21 cellular contexts compared by ENCODE assay signal in genomic region chrX:113399501-113400192, GRCh38.
DNase-seq lines count a peak whose midpoint lies in the region; ATAC-seq and TF ChIP-seq lines count a peak whose summit lies in the region.
"Had no signal": no experiment of that assay in that cellular context is flagged by ENCODE, and none has a peak within 500 bp of the region (broad histone marks: within the 10 kb centered on the region; RNA-seq: fewer than 3 reads in every experiment).

No MANE protein-coding gene starts in this region.

- H3K27ac Mint-ChIP-seq in CD8-positive, alpha-beta T cell: no peak overlapping the region
- H3K27ac Mint-ChIP-seq: activated CD8-positive, alpha-beta T cell treated with anti-CD3 and anti-CD28 coated beads, Interleukin-2, amount 10 ng/mL, durations not matched to agents 7 days and 5 days; natural killer cell had no signal

- peak overlapping the region; percentile 52; the same call in 1 of the 2 replicates for H3K27ac ChIP-seq in HCT116 (ENCODE audit: low read depth, low read length)
- H3K27ac ChIP-seq in CD8-positive, alpha-beta T cell (ENCODE audit: low read depth, low read length): no peak overlapping the region
- H3K27ac ChIP-seq: adrenal gland, thoracic aorta, VCaP had no signal

- TF ChIP-seq CTCF in HCT116 (IDR thresholded peaks at IDR 0.05 in 2 of 3, conservative IDR thresholded peaks at IDR 0.05 in 1 of 3; ENCODE audit: borderline replicate concordance in 1 of 3, insufficient read depth in 1 of 3, low read depth in 2 of 3, low read length in 2 of 3) (no peak), cardiac fibroblast (IDR thresholded peaks at IDR 0.05; ENCODE audit: low read depth, low read length) (no peak), kidney epithelial cell (IDR thresholded peaks at IDR 0.05; ENCODE audit: insufficient read depth, low read length, poor library complexity, severe bottlenecking) (no peak)
- TF ChIP-seq CTCF in CD8-positive, alpha-beta T cell (IDR thresholded peaks at IDR 0.05): no peak

- no peak for TF ChIP-seq POLR2A in HCT116 (IDR thresholded peaks at IDR 0.05; ENCODE audit: borderline replicate concordance, extremely low read depth, insufficient read depth, insufficient read length)

- no peaks in the 10 kb centered on the region for H3K9me3 ChIP-seq in HCT116 (ENCODE audit: control insufficient read depth in 1 of 2, insufficient read depth in 1 of 2, low read depth in 1 of 2, low read length in 2 of 2)
- H3K9me3 ChIP-seq in CD8-positive, alpha-beta T cell (ENCODE audit: low read length): no peaks in the 10 kb centered on the region
- H3K9me3 ChIP-seq: adrenal gland, thoracic aorta had no signal

- BruUV-seq in HCT116 (replicated peaks; lab: Mats Ljungman, UMichigan): no TSS peak

- H3K79me2 ChIP-seq in HCT116 (ENCODE audit: insufficient read depth, low read length): no peaks in the 10 kb centered on the region

- H3K4me3 ChIP-seq in HCT116 (replicated peaks in 1 of 2; ENCODE audit: low read depth in 1 of 2, low read length in 2 of 2) (peak overlapping the region in 1 of 2 experiments; percentile 25; a peak in 2 of 4 replicates), cardiac fibroblast (replicated peaks in 1 of 2; ENCODE audit: low read depth in 2 of 2, low read length in 2 of 2) (no peak overlapping the region), kidney epithelial cell (ENCODE audit: low read depth, low read length) (no peak overlapping the region)
- H3K4me3 ChIP-seq in CD8-positive, alpha-beta T cell (ENCODE audit: low read depth, low read length): no peak overlapping the region
- H3K4me3 ChIP-seq: adrenal gland, thoracic aorta had no signal

- H3K4me1 ChIP-seq in HCT116 (ENCODE audit: control insufficient read depth in 1 of 2, insufficient read depth in 2 of 2, low read length in 2 of 2): peaks cover 12 to 18% of the 10 kb centered on the region in 2 experiments
- H3K4me1 ChIP-seq in CD8-positive, alpha-beta T cell (ENCODE audit: insufficient read depth, low read length): no peaks in the 10 kb centered on the region
- H3K4me1 ChIP-seq: adrenal gland had no signal

- no peaks in the 10 kb centered on the region for H3K36me3 ChIP-seq in HCT116 (ENCODE audit: control insufficient read depth in 1 of 2, insufficient read depth in 2 of 2, low read length in 2 of 2)
- no peaks in the 10 kb centered on the region for H3K36me3 ChIP-seq in kidney epithelial cell (ENCODE audit: control insufficient read depth, insufficient read depth, low read length)
- H3K36me3 ChIP-seq in CD8-positive, alpha-beta T cell (ENCODE audit: insufficient read depth, low read length): no peaks in the 10 kb centered on the region
- H3K36me3 ChIP-seq: adrenal gland, thoracic aorta had no signal

- H3K9me3 Mint-ChIP-seq in CD8-positive, alpha-beta T cell: no peaks in the 10 kb centered on the region

- no peaks in the 10 kb centered on the region for H3K9me2 ChIP-seq in HCT116 (ENCODE audit: insufficient read depth)

- no peaks in the 10 kb centered on the region for H3K36me3 Mint-ChIP-seq in CD8-positive, alpha-beta T cell
- H3K36me3 Mint-ChIP-seq: natural killer cell had no signal

- intact Hi-C loops in HCT116 (cut with micrococcal nuclease): loop anchor here (10.0 kb wide), 1 partner anchor 345 kb away; no protein-coding TSS in a partner anchor
- intact Hi-C loops in CD8-positive, alpha-beta T cell (cut with DNase I, micrococcal nuclease): no loop called here

- H3K4me3 Mint-ChIP-seq in CD8-positive, alpha-beta T cell: no peak overlapping the region
- H3K4me3 Mint-ChIP-seq: activated CD8-positive, alpha-beta T cell treated with anti-CD3 and anti-CD28 coated beads, Interleukin-2, amount 10 ng/mL, durations not matched to agents 7 days and 5 days; natural killer cell had no signal

- RAD21 ChIA-PET in HCT116 (lab: Charles Lee; ENCODE audit: low non-redundant PET in 1 of 2, low total read pairs in 2 of 2, uncharacterized antibody in 2 of 2, unreplicated experiment in 2 of 2): no interaction called here

- TF ChIP-seq RAD21 in HCT116 (IDR thresholded peaks at IDR 0.05; ENCODE audit: low read depth): no peak

- peak overlapping the region; percentile 56 for H3K4me2 ChIP-seq in HCT116 (ENCODE audit: low read length)

- H2AFZ ChIP-seq in HCT116 (ENCODE audit: low read depth, low read length, poor library complexity, severe bottlenecking): peak overlapping the region; percentile 11

- CTCF ChIA-PET in HCT116 (lab: Charles Lee): no interaction called here
- CTCF ChIA-PET in CD8-positive, alpha-beta T cell (lab: Charles Lee): no interaction called here

- no peak overlapping the region for H3K9ac ChIP-seq in HCT116 (ENCODE audit: low read length)

- H3K27me3 ChIP-seq in HCT116 (ENCODE audit: insufficient read depth, low read length) (no peaks in the 10 kb centered on the region), kidney epithelial cell (ENCODE audit: control insufficient read depth, insufficient read depth, low read length) (no peaks in the 10 kb centered on the region)
- no peaks in the 10 kb centered on the region for H3K27me3 ChIP-seq in CD8-positive, alpha-beta T cell (ENCODE audit: insufficient read depth, low read length)
- H3K27me3 ChIP-seq: adrenal gland had no signal

- peak; percentile 11 for DNase-seq in AG08395 (ENCODE audit: low spot score)
- peak; percentile 3 for DNase-seq in HCT116 (ENCODE audit: low read depth, low spot score)
- DNase-seq in cardiac fibroblast (ENCODE audit: low read depth in 2 of 2): peak; percentile 16 to 32
- peak; percentile 23 for DNase-seq in kidney epithelial cell (ENCODE audit: low read depth)
- no peak for DNase-seq in CD8-positive, alpha-beta T cell
- DNase-seq in glomerular visceral epithelial cell (ENCODE audit: extremely low spot score): no peak
- DNase-seq: activated CD8-positive, alpha-beta T cell treated with anti-CD3 and anti-CD28 coated beads, Interleukin-2, amount 10 ng/mL, durations not matched to agents 7 days and 5 days; adrenal gland; AML-193; DMS 273 treated with DMSO at 0.1 percent for 48 hours; hippocampal formation; left ventricle myocardium superior; natural killer cell; NCI-H187; NCI-H524; stimulated activated CD4-positive, alpha-beta T cell treated with anti-CD3 and anti-CD28 coated beads, Interleukin-4, amount 100 ng/mL, for 1 hour had no signal

- H3K4me1 Mint-ChIP-seq in CD8-positive, alpha-beta T cell (ENCODE audit: low read depth): no peaks in the 10 kb centered on the region
- H3K4me1 Mint-ChIP-seq: natural killer cell had no signal

- ATAC-seq in HCT116: peak; percentile 64
- no peak for ATAC-seq in CD8-positive, alpha-beta T cell
- ATAC-seq in GM21360 (IDR thresholded peaks at IDR 0.05; ENCODE audit: unreplicated experiment): no peak
- ATAC-seq in GM19324 (IDR thresholded peaks at IDR 0.05; ENCODE audit: low FRiP score, unreplicated experiment): no peak
- ATAC-seq: activated CD8-positive, alpha-beta T cell treated with anti-CD3 and anti-CD28 coated beads, Interleukin-2, amount 10 ng/mL, durations not matched to agents 7 days and 5 days; left ventricle myocardium superior; natural killer cell; sciatic nerve had no signal

- POLR2A ChIA-PET in HCT116 (lab: Charles Lee): no interaction called here
- POLR2A ChIA-PET in CD8-positive, alpha-beta T cell (lab: Charles Lee): no interaction called here

- no peaks in the 10 kb centered on the region for H3K27me3 Mint-ChIP-seq in CD8-positive, alpha-beta T cell (ENCODE audit: low read depth)

- H4K20me1 ChIP-seq in HCT116 (ENCODE audit: insufficient read depth): no peaks in the 10 kb centered on the region

TF ChIP-seq in HCT116, 20 proteins besides CTCF, POLR2A, EP300 and RAD21:
- peak; percentile 57 for TF ChIP-seq TCF7L2 (IDR thresholded peaks at IDR 0.05; ENCODE audit: borderline replicate concordance, extremely low read depth, insufficient read depth, insufficient read length)
- TF ChIP-seq CEBPB (IDR thresholded peaks at IDR 0.05; ENCODE audit: low read depth): no peak

Comparison
In these comparisons a context has a peak if more than half of its experiments do, and no peak if none do; other contexts are left out.
1. DNase-seq: peak in AG08395 (single experiment), HCT116 (single experiment), cardiac fibroblast (2 of 2) and kidney epithelial cell (single experiment); none in CD8-positive, alpha-beta T cell (0 of 7) and glomerular visceral epithelial cell (single experiment).